ENCODE assay signal across 19 cellular contexts in the genomic region with DNA sequence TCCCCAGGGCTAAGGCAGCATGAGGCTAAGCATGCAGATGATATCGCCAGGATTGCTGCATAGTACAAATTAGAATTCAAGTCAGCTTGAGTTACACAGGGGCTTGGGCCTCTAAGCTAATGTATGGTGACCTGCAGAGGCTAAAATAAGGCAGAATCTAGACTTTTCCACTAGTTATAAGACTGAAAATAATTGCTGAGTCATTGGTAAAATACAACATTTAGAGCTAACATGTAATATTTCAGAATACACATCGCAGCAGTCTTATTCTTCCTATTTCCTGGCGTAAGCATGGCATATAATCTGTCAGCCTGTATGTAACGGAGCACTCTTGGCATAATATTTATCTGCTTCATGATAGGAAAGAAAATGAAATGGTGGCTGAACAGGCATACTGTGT. TPM values are rescaled to one million over a fixed set of nuclear protein-coding genes. Genes with fewer than 3 reads are reported as not detected.
DNase-seq lines count a peak whose midpoint lies in the region; ATAC-seq, FAIRE-seq and TF ChIP-seq lines count a peak whose summit lies in the region.
"Had no signal": no experiment of that assay in that cellular context is flagged by ENCODE, and none has a peak within 500 bp of the region (broad histone marks: within the 10 kb centered on the region; RNA-seq: fewer than 3 reads in every experiment).

No MANE protein-coding gene starts in this region.

- no TSS peak for BruUV-seq in OCI-LY7 (replicated peaks; lab: Mats Ljungman, UMichigan)
- no TSS peak for BruUV-seq in endothelial cell of umbilical vein (replicated peaks; lab: Mats Ljungman, UMichigan)

- H3K4me1 ChIP-seq in GM23338 (ENCODE audit: insufficient read depth) (no peaks in the 10 kb centered on the region), OCI-LY7 (ENCODE audit: insufficient read depth, low read length, poor library complexity, severe bottlenecking) (no peaks in the 10 kb centered on the region), endothelial cell of umbilical vein (ENCODE audit: control insufficient read depth, extremely low read depth, insufficient read depth, low read length) (no peaks in the 10 kb centered on the region)
- H3K4me1 ChIP-seq: Caco-2 had no signal

- no peak overlapping the region for H3K9ac ChIP-seq in endothelial cell of umbilical vein (replicated peaks; ENCODE audit: extremely low read depth, insufficient read depth, low read length)

- H3K4me2 ChIP-seq in GM23338 (no peak overlapping the region), OCI-LY7 (ENCODE audit: low read length) (no peak overlapping the region), endothelial cell of umbilical vein (ENCODE audit: insufficient read depth, low read length) (no peak overlapping the region)

- no peaks in the 10 kb centered on the region for H3K27me3 ChIP-seq in GM23338 (ENCODE audit: insufficient read depth)
- no peaks in the 10 kb centered on the region for H3K27me3 ChIP-seq in endothelial cell of umbilical vein (ENCODE audit: control insufficient read depth in 2 of 2, insufficient read depth in 2 of 2, low read length in 2 of 2)

- H3K9me3 Mint-ChIP-seq in GM23338, result no peaks in the 10 kb centered on the region
- H3K9me3 Mint-ChIP-seq: CD4-positive, alpha-beta T cell had no signal

- no peak for ATAC-seq in GM23338
- ATAC-seq in T-helper 17 cell, result no peak
- no peak for ATAC-seq in GM18870 (IDR thresholded peaks at IDR 0.05; ENCODE audit: unreplicated experiment)

- H3K36me3 ChIP-seq in GM23338 (ENCODE audit: insufficient read depth) (no peaks in the 10 kb centered on the region), OCI-LY7 (ENCODE audit: insufficient read depth, low read length) (no peaks in the 10 kb centered on the region), endothelial cell of umbilical vein (ENCODE audit: control insufficient read depth in 2 of 2, extremely low read depth in 1 of 2, insufficient read depth in 2 of 2, low read length in 2 of 2) (no peaks in the 10 kb centered on the region)

- POLR2A ChIA-PET in OCI-LY7 (lab: Charles Lee) (no interaction called here), endothelial cell of umbilical vein (lab: Charles Lee) (no interaction called here)

- intact Hi-C loops in OCI-LY7 (cut with micrococcal nuclease; ENCODE audit: unreplicated experiment) (no loop called here), endothelial cell of umbilical vein (cut with micrococcal nuclease) (no loop called here)

- no peak for TF ChIP-seq POLR2A in endothelial cell of umbilical vein (IDR thresholded peaks at IDR 0.05; ENCODE audit: low read depth, low read length)

- H3K36me3 Mint-ChIP-seq in GM23338 (ENCODE audit: low read depth) (no peaks in the 10 kb centered on the region), T-helper 17 cell (ENCODE audit: low read depth) (no peaks in the 10 kb centered on the region)

- no peaks in the 10 kb centered on the region for H3F3A ChIP-seq in GM23338 (replicated peaks; ENCODE audit: low read depth)

- no peaks in the 10 kb centered on the region for H3K9me1 ChIP-seq in endothelial cell of umbilical vein (replicated peaks; ENCODE audit: control insufficient read depth, extremely low read depth, insufficient read depth, low read length)

- H3K27ac Mint-ChIP-seq in GM23338 (peak overlapping the region; percentile 25; the same call in 1 of the 2 replicates), T-helper 17 cell (no peak overlapping the region)
- H3K27ac Mint-ChIP-seq: CD4-positive, alpha-beta T cell had no signal

- H4K20me1 ChIP-seq in GM23338 (replicated peaks; ENCODE audit: insufficient read depth) (no peaks in the 10 kb centered on the region), OCI-LY7 (ENCODE audit: insufficient read depth, low read length) (no peaks in the 10 kb centered on the region), endothelial cell of umbilical vein (replicated peaks; ENCODE audit: control insufficient read depth, extremely low read depth, insufficient read depth, low read length) (no peaks in the 10 kb centered on the region)

- DNase-seq in EH (ENCODE audit: low read depth) (peak; percentile 5), GM23338 (ENCODE audit: low spot score) (no peak), OCI-LY7 (ENCODE audit: low spot score) (no peak), endothelial cell of umbilical vein (ENCODE audit: low read depth, low spot score) (no peak), GM19238 (ENCODE audit: insufficient read length, low spot score) (no peak), T-helper 17 cell (no peak), frontal cortex (ENCODE audit: low spot score in 2 of 2) (no peak)
- DNase-seq: AML-193; Caco-2; CD4-positive, alpha-beta T cell; GDM1; HCEC 1CT; Karpas-422; KBM-7 had no signal

- dilution Hi-C loops in endothelial cell of umbilical vein (cut with MboI; ENCODE audit: extremely low pct_ligation_motif_present, low sequenced_read_pairs), result no loop called here

- H3K9me3 ChIP-seq in OCI-LY7 (ENCODE audit: low read length) (no peaks in the 10 kb centered on the region), endothelial cell of umbilical vein (replicated peaks; ENCODE audit: control insufficient read depth, insufficient read depth, low read length) (no peaks in the 10 kb centered on the region), T-helper 17 cell (ENCODE audit: control insufficient read depth, low read length, poor library complexity, severe bottlenecking) (no peaks in the 10 kb centered on the region)
- H3K9me3 ChIP-seq: Caco-2 had no signal

- no peaks in the 10 kb centered on the region for H3K79me2 ChIP-seq in GM23338 (replicated peaks; ENCODE audit: insufficient read depth)
- H3K79me2 ChIP-seq in OCI-LY7 (ENCODE audit: insufficient read depth, low read depth, low read length), result no peaks in the 10 kb centered on the region
- H3K79me2 ChIP-seq in endothelial cell of umbilical vein (ENCODE audit: control insufficient read depth, insufficient read depth, low read length), result no peaks in the 10 kb centered on the region

- H3K27ac ChIP-seq in GM23338 (ENCODE audit: low read depth) (no peak overlapping the region), OCI-LY7 (ENCODE audit: low read depth, low read length, poor library complexity, severe bottlenecking) (no peak overlapping the region), endothelial cell of umbilical vein (ENCODE audit: insufficient read depth, low read depth, low read length) (no peak overlapping the region)
- H3K27ac ChIP-seq: C4-2B had no signal

- H3K4me3 Mint-ChIP-seq in GM23338 (no peak overlapping the region), T-helper 17 cell (no peak overlapping the region)
- H3K4me3 Mint-ChIP-seq: CD4-positive, alpha-beta T cell had no signal

- no peaks in the 10 kb centered on the region for H3K4me1 Mint-ChIP-seq in GM23338
- H3K4me1 Mint-ChIP-seq in T-helper 17 cell, result no peaks in the 10 kb centered on the region

- H3K27me3 Mint-ChIP-seq in GM23338 (ENCODE audit: insufficient read depth, low read depth, poor library complexity), result peaks cover 3% of the 10 kb centered on the region
- no peaks in the 10 kb centered on the region for H3K27me3 Mint-ChIP-seq in T-helper 17 cell
- H3K27me3 Mint-ChIP-seq: CD4-positive, alpha-beta T cell had no signal

- H2AFZ ChIP-seq in GM23338 (no peak overlapping the region), OCI-LY7 (ENCODE audit: low read length) (peak overlapping the region; percentile 18), endothelial cell of umbilical vein (ENCODE audit: low read depth, low read length) (peak overlapping the region; percentile 13)

- CTCF ChIA-PET in OCI-LY7 (lab: Charles Lee; ENCODE audit: unreplicated experiment) (no interaction called here), endothelial cell of umbilical vein (lab: Charles Lee) (no interaction called here)

- FAIRE-seq in endothelial cell of umbilical vein (lab: Jason Lieb, UNC) (no peak), frontal cortex (lab: Jason Lieb, UNC) (no peak)
- FAIRE-seq: A204.1, D721Med had no signal

- no peak overlapping the region for H3K4me3 ChIP-seq in GM23338
- H3K4me3 ChIP-seq in OCI-LY7 (ENCODE audit: low read depth, low read length, poor library complexity, severe bottlenecking), result no peak overlapping the region
- no peak overlapping the region for H3K4me3 ChIP-seq in endothelial cell of umbilical vein (replicated peaks in 1 of 3; ENCODE audit: insufficient read depth in 1 of 3, low read depth in 1 of 3, low read length in 3 of 3)

- TF ChIP-seq CTCF in GM23338 (conservative IDR thresholded peaks at IDR 0.05; ENCODE audit: low read depth in 2 of 2), result no peak
- TF ChIP-seq CTCF in OCI-LY7 (conservative IDR thresholded peaks at IDR 0.05; ENCODE audit: low read length), result no peak
- TF ChIP-seq CTCF in endothelial cell of umbilical vein (IDR thresholded peaks at IDR 0.05; ENCODE audit: extremely low read depth in 1 of 2, insufficient read depth in 1 of 2, low read depth in 1 of 2, low read length in 2 of 2), result no peak

- 0 out of 2 replicates have a peak, but pooled peaks cover 2% of the 10 kb centered on the region for H3K9me2 ChIP-seq in GM23338 (ENCODE audit: insufficient read depth)
- H3K9me2 ChIP-seq in OCI-LY7 (ENCODE audit: insufficient read depth, low read length), result 0 out of 2 replicates have a peak, but pooled peaks cover 3% of the 10 kb centered on the region

TF ChIP-seq in GM23338, 12 proteins besides CTCF, POLR2A, EP300 and RAD21 (continues in another document):
- TF ChIP-seq CREB1 (CRISPR knock-in tag; IDR thresholded peaks at IDR 0.05; ENCODE audit: low read depth) (no peak), ZNF114 (CRISPR knock-in tag; IDR thresholded peaks at IDR 0.05) (no peak)

TF ChIP-seq in endothelial cell of umbilical vein, 7 proteins besides CTCF, POLR2A, EP300 and RAD21 (continues in another document):
- TF ChIP-seq, protein P1, sequence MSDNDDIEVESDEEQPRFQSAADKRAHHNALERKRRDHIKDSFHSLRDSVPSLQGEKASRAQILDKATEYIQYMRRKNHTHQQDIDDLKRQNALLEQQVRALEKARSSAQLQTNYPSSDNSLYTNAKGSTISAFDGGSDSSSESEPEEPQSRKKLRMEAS (IDR thresholded peaks at IDR 0.05; ENCODE audit: insufficient read depth, insufficient read length), result no peak
- TF ChIP-seq POLR2AphosphoS5 (IDR thresholded peaks at IDR 0.05; ENCODE audit: insufficient read depth, low read depth, low read length) (no peak), FOS (IDR thresholded peaks at IDR 0.05; ENCODE audit: borderline replicate concordance, insufficient read depth, low read length) (no peak)

RNA-seq across cellular contexts. Expression of a gene that starts 15.2 kb away (rescaled TPM):
- total RNA-seq in GM23338 (2014; rRNA removed; shearing (Covaris generic)), result 3.2 and 5.5 TPM in 2 replicates
- 4.4 and 7.4 TPM in 2 replicates for polyA plus RNA-seq in GM23338 (2016; fragmentation: Nextera tagmentation; extraction: Ambion mirVana)
- total RNA-seq in OCI-LY7 (2014; rRNA removed; shearing (Covaris generic)), result 1.0 and 2.0 TPM in 2 replicates
- not detected in 2 replicates for total RNA-seq in OCI-LY7 (2022)
- 37.3 and 42.3 TPM in 2 replicates for total RNA-seq in endothelial cell of umbilical vein
- polyA plus RNA-seq in endothelial cell of umbilical vein, result 13.6 and 16.3 TPM in 2 replicates
- 11.4 and 11.9 TPM in 2 replicates for polyA plus RNA-seq in endothelial cell of umbilical vein (2011; cell fraction: cytosol; rRNA removed)
- 42.3 and 46.1 TPM in 2 replicates for polyA plus RNA-seq in endothelial cell of umbilical vein (2011; cell fraction: nucleus; rRNA removed)
- 8.2 and 10.2 TPM in 2 replicates for polyA plus RNA-seq in endothelial cell of umbilical vein (2012)
- polyA minus RNA-seq in endothelial cell of umbilical vein, result 95.1 and 103 TPM in 2 replicates
- polyA minus RNA-seq in endothelial cell of umbilical vein (2011; cell fraction: cytosol; rRNA and poly(A)+ RNA removed), result 7.3 TPM
- polyA minus RNA-seq in endothelial cell of umbilical vein (2011; cell fraction: nucleus; rRNA and poly(A)+ RNA removed), result 142 and 159 TPM in 2 replicates
- total RNA-seq in T-helper 17 cell, result 1 to 10 TPM in 1 of 2 donors, under 1 TPM in 1; 0.37 to 1.7 TPM
- 11.4 TPM for total RNA-seq in frontal cortex
- total RNA-seq: HT-29 had no signal
